In genomic region chr20:11057624-11058023, GRCh38 we compare ENCODE assay signal across 31 cellular contexts.
A peak's percentile ranks its signal among the peaks of the same experiment; 100 is the strongest.
DNase-seq lines count a peak whose midpoint lies in the region; ATAC-seq, FAIRE-seq and TF ChIP-seq lines count a peak whose summit lies in the region.
"Had no signal": no experiment of that assay in that cellular context is flagged by ENCODE, and none has a peak within 500 bp of the region (broad histone marks: within the 10 kb centered on the region; RNA-seq: fewer than 3 reads in every experiment).

No MANE protein-coding gene starts in this region.

- no peak overlapping the region for H3K27ac Mint-ChIP-seq in astrocyte (ENCODE audit: unreplicated experiment)
- H3K27ac Mint-ChIP-seq: activated CD8-positive, alpha-beta memory T cell treated with anti-CD3 and anti-CD28 coated beads, Interleukin-2, amount 10 ng/mL, durations not matched to agents 7 days and 5 days; activated T-cell treated with anti-CD3 and anti-CD28 coated beads, Interleukin-2, amount 50 U/mL, for 72 hours; CD8-positive, alpha-beta memory T cell; progenitor cell of endocrine pancreas; T-helper 2 cell treated with Interferon-gamma antibody and Interleukin-4, amounts not matched to agents 5 μg/mL and 100 μg/mL, for 36 hours had no signal

- TF ChIP-seq CTCF in astrocyte (IDR thresholded peaks at IDR 0.05; ENCODE audit: insufficient read depth, low read depth, low read length) = no peak
- TF ChIP-seq CTCF in fibroblast of pulmonary artery (IDR thresholded peaks at IDR 0.05; ENCODE audit: low read length, missing control alignments) = no peak

- H2AFZ ChIP-seq in astrocyte (ENCODE audit: low read depth, low read length) = no peak overlapping the region

- H3K4me3 ChIP-seq in astrocyte (ENCODE audit: insufficient read depth, low read depth, low read length) (no peak overlapping the region), fibroblast of pulmonary artery (replicated peaks; ENCODE audit: low read depth, low read length) (no peak overlapping the region), skeletal muscle cell (ENCODE audit: low read depth, low read length) (no peak overlapping the region)
- H3K4me3 ChIP-seq: adrenal gland, colonic mucosa, HAP-1, heart right ventricle, testis had no signal

- no peaks in the 10 kb centered on the region for H3K4me1 Mint-ChIP-seq in astrocyte (ENCODE audit: low read depth, unreplicated experiment)
- H3K4me1 Mint-ChIP-seq: activated CD8-positive, alpha-beta memory T cell treated with anti-CD3 and anti-CD28 coated beads, Interleukin-2, amount 10 ng/mL, durations not matched to agents 7 days and 5 days; CD8-positive, alpha-beta memory T cell had no signal

- H3K36me3 ChIP-seq in astrocyte (ENCODE audit: insufficient read depth, low read length) = no peaks in the 10 kb centered on the region
- H3K36me3 ChIP-seq: adrenal gland, BE2C, brain microvascular endothelial cell, colonic mucosa, HAP-1, heart right ventricle had no signal

- H3K4me2 ChIP-seq in astrocyte (ENCODE audit: low read length) = no peak overlapping the region

- no peak for FAIRE-seq in astrocyte (lab: Jason Lieb, UNC)

- peak; percentile 55 for DNase-seq in EH (ENCODE audit: low read depth)
- peak; percentile 8 for DNase-seq in astrocyte (ENCODE audit: low read depth)
- DNase-seq in fibroblast of pulmonary artery (ENCODE audit: low read depth) = peak; percentile 62
- DNase-seq in skeletal muscle cell (ENCODE audit: low read depth) = peak; percentile 60
- no peak for DNase-seq in activated CD8-positive, alpha-beta memory T cell treated with anti-CD3 and anti-CD28 coated beads for 24 hours
- DNase-seq in SIG-M5 (lab: John Stamatoyannopoulos, UW) = no peak
- DNase-seq in iPS-NIHi7 (ENCODE audit: extremely low spot score) = no peak
- DNase-seq: activated CD4-positive, alpha-beta T cell treated with anti-CD3 and anti-CD28 coated beads for 48 hours; activated CD8-positive, alpha-beta memory T cell treated with anti-CD3 and anti-CD28 coated beads, Interleukin-2, amount 10 ng/mL, durations not matched to agents 7 days and 5 days; activated naive CD4-positive, alpha-beta T cell; activated T-cell treated with anti-CD3 and anti-CD28 coated beads, Interleukin-2, amount 50 U/mL, for 72 hours; adrenal gland; BE2C; brain microvascular endothelial cell; CD8-positive, alpha-beta memory T cell; colonic mucosa; DMS153; effector memory CD4-positive, alpha-beta T cell; heart right ventricle; left cardiac atrium; NCI-H2029 treated with DMSO at 0.1 percent for 48 hours; NCI-H69; SHP77; stimulated activated naive CD4-positive, alpha-beta T cell; testis had no signal

- ATAC-seq in GM21447 (IDR thresholded peaks at IDR 0.05; ENCODE audit: unreplicated experiment) = no peak
- ATAC-seq: activated CD8-positive, alpha-beta memory T cell treated with anti-CD3 and anti-CD28 coated beads, Interleukin-2, amount 10 ng/mL, durations not matched to agents 7 days and 5 days; activated T-cell treated with anti-CD3 and anti-CD28 coated beads, Interleukin-2, amount 50 U/mL, for 72 hours; heart right ventricle; left cardiac atrium; Panc1 had no signal

- H3K4me3 Mint-ChIP-seq in astrocyte (ENCODE audit: unreplicated experiment) = no peak overlapping the region
- H3K4me3 Mint-ChIP-seq: activated CD8-positive, alpha-beta memory T cell treated with anti-CD3 and anti-CD28 coated beads, Interleukin-2, amount 10 ng/mL, durations not matched to agents 7 days and 5 days; activated T-cell treated with anti-CD3 and anti-CD28 coated beads, Interleukin-2, amount 50 U/mL, for 72 hours; CD8-positive, alpha-beta memory T cell; T-helper 2 cell treated with Interferon-gamma antibody and Interleukin-4, amounts not matched to agents 5 μg/mL and 100 μg/mL, for 36 hours had no signal

- H3K27me3 ChIP-seq in astrocyte (ENCODE audit: insufficient read depth, low read length) = no peaks in the 10 kb centered on the region
- H3K27me3 ChIP-seq: adrenal gland, BE2C, brain microvascular endothelial cell, colonic mucosa, heart right ventricle, testis had no signal

- no peak overlapping the region for H3K9ac ChIP-seq in astrocyte (ENCODE audit: low read length)

- H3K4me1 ChIP-seq in astrocyte (ENCODE audit: insufficient read depth, low read length) = no peaks in the 10 kb centered on the region
- H3K4me1 ChIP-seq: adrenal gland, BE2C, colonic mucosa, HAP-1, heart right ventricle, testis had no signal

- no peaks in the 10 kb centered on the region for H4K20me1 ChIP-seq in astrocyte (ENCODE audit: insufficient read depth, low read length)

- no peak overlapping the region for H3K27ac ChIP-seq in astrocyte (ENCODE audit: low read depth, low read length)
- H3K27ac ChIP-seq: adrenal gland, brain microvascular endothelial cell, colonic mucosa, heart right ventricle, testis, VCaP had no signal

- no peaks in the 10 kb centered on the region for H3K36me3 Mint-ChIP-seq in astrocyte (ENCODE audit: low read depth, unreplicated experiment)
- H3K36me3 Mint-ChIP-seq: activated CD8-positive, alpha-beta memory T cell treated with anti-CD3 and anti-CD28 coated beads, Interleukin-2, amount 10 ng/mL, durations not matched to agents 7 days and 5 days; CD8-positive, alpha-beta memory T cell had no signal

- H3K9me3 Mint-ChIP-seq in astrocyte (ENCODE audit: unreplicated experiment) = no peaks in the 10 kb centered on the region

- H3K27me3 Mint-ChIP-seq in astrocyte (ENCODE audit: low read depth, unreplicated experiment) = no peaks in the 10 kb centered on the region
- H3K27me3 Mint-ChIP-seq: activated CD8-positive, alpha-beta memory T cell treated with anti-CD3 and anti-CD28 coated beads, Interleukin-2, amount 10 ng/mL, durations not matched to agents 7 days and 5 days; CD8-positive, alpha-beta memory T cell; progenitor cell of endocrine pancreas had no signal

- no peaks in the 10 kb centered on the region for H3K79me2 ChIP-seq in astrocyte (ENCODE audit: insufficient read depth, low read length)

- no peaks in the 10 kb centered on the region for H3K9me3 ChIP-seq in astrocyte (ENCODE audit: insufficient read depth, low read depth, low read length)
- H3K9me3 ChIP-seq: adrenal gland, BE2C, colonic mucosa, HAP-1, heart right ventricle, testis had no signal

Comparison
In these comparisons a context has a peak if more than half of its experiments do, and no peak if none do; other contexts are left out.
1. DNase-seq: peak in EH (single experiment), astrocyte (single experiment), fibroblast of pulmonary artery (single experiment) and skeletal muscle cell (single experiment); none in activated CD8-positive, alpha-beta memory T cell treated with anti-CD3 and anti-CD28 coated beads for 24 hours (single experiment), SIG-M5 (single experiment) and iPS-NIHi7 (single experiment).